8 cellular contexts compared by ENCODE assay signal in the genomic region with DNA sequence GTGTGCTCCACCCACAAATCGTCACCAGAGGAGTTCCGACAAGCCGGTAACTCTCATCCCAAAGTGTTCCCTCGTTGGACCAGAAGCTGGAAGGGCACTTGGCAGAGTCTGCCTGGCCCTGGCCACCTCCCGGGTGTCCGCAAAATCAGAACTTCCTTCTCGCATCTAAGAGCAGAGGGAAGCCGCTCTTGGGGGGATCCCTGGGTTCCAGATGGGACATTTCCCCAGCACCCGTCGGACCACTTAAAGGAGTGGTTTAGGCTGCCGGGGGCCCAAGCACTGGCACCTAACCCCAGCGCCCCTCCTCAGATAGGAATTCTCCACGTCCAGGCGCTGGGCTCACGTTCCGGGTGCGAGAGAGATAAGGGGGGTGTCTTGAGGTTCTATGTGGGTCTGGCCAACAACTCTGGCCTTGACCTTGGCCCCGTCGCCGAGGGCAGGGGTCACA. TPM values are rescaled to one million over a fixed set of nuclear protein-coding genes. Genes with fewer than 3 reads are reported as not detected.
A peak's percentile ranks its signal among the peaks of the same experiment; 100 is the strongest.
DNase-seq lines count a peak whose midpoint lies in the region; ATAC-seq and TF ChIP-seq lines count a peak whose summit lies in the region.

No MANE protein-coding gene starts in this region.

- ATAC-seq in WTC11: no peak
- ATAC-seq in GM18909 (IDR thresholded peaks at IDR 0.05; ENCODE audit: poor library complexity, unreplicated experiment): no peak

- H3K4me3 Mint-ChIP-seq in WTC11: peak overlapping the region; percentile 83

- peaks cover 20% of the 10 kb centered on the region for H3K4me1 Mint-ChIP-seq in WTC11

- H3K27ac Mint-ChIP-seq in WTC11: peak overlapping the region; percentile 97

- peak overlapping the region; percentile 38 for H3K27ac ChIP-seq in iPS-18a (ENCODE audit: low read length)
- peak overlapping the region; percentile 64 for H3K27ac ChIP-seq in stomach smooth muscle (ENCODE audit: low read length)

- H3K36me3 Mint-ChIP-seq in WTC11: no peaks in the 10 kb centered on the region

- TF ChIP-seq POLR2A in erythroblast (IDR thresholded peaks at IDR 0.05; ENCODE audit: low read length): no peak

- no peaks in the 10 kb centered on the region for H3K36me3 ChIP-seq in iPS-18a (ENCODE audit: control insufficient read depth, low read depth, low read length)
- H3K36me3 ChIP-seq in stomach smooth muscle (ENCODE audit: control insufficient read depth in 2 of 2, insufficient read depth in 2 of 2, low read length in 2 of 2): peaks cover 4% of the 10 kb centered on the region in 2 donors

- POLR2A ChIA-PET in WTC11 (lab: Charles Lee): interaction anchor here (0.5 to 1.8 kb wide), 6 partner anchors 13 to 114 kb away, joined by 3 to 10 read pairs (median 6); a partner anchor contains a TSS

- peak; percentile 73 for DNase-seq in activated CD8-positive, alpha-beta memory T cell treated with anti-CD3 and anti-CD28 coated beads for 24 hours
- no peak for DNase-seq in activated CD8-positive, alpha-beta memory T cell treated with anti-CD3 and anti-CD28 coated beads, Interleukin-2, amount 50 U/mL, for 48 hours
- no peak for DNase-seq in WTC11 (ENCODE audit: low spot score)
- DNase-seq in activated CD4-positive, alpha-beta T cell treated with anti-CD3 and anti-CD28 coated beads, Interleukin-2, amount 50 U/mL, for 48 hours: no peak
- no peak for DNase-seq in erythroblast (lab: John Stamatoyannopoulos, UW)

- peaks cover 13% of the 10 kb centered on the region for H3K27me3 Mint-ChIP-seq in WTC11 (ENCODE audit: low read depth)

- no peak for TF ChIP-seq CTCF in WTC11 (IDR thresholded peaks at IDR 0.05)

- H3K9me3 ChIP-seq in iPS-18a (ENCODE audit: control insufficient read depth, low read depth, low read length): no peaks in the 10 kb centered on the region
- no peaks in the 10 kb centered on the region for H3K9me3 ChIP-seq in stomach smooth muscle (ENCODE audit: control insufficient read depth in 2 of 2, low read length in 2 of 2)

- peak overlapping the region; percentile 78 for H3K4me3 ChIP-seq in iPS-18a (ENCODE audit: low read length)
- peak overlapping the region; percentile 67 to 88 for H3K4me3 ChIP-seq in stomach smooth muscle (ENCODE audit: low read length in 2 of 2)

- CTCF ChIA-PET in WTC11 (lab: Charles Lee): interaction anchor here (0.6 to 5.0 kb wide), 23 partner anchors 9 to 1242 kb away, joined by 3 to 70 read pairs (median 6); a partner anchor contains a TSS

- peak overlapping the region; percentile 73 for H3K9ac ChIP-seq in iPS-18a (ENCODE audit: low read length)
- H3K9ac ChIP-seq in stomach smooth muscle (ENCODE audit: low read length in 2 of 2): peak overlapping the region; percentile 21 to 67

- no peaks in the 10 kb centered on the region for H3K9me3 Mint-ChIP-seq in WTC11

- peaks cover 13% of the 10 kb centered on the region for H3K4me1 ChIP-seq in iPS-18a (ENCODE audit: control insufficient read depth, low read depth, low read length)
- H3K4me1 ChIP-seq in stomach smooth muscle (ENCODE audit: control insufficient read depth, insufficient read depth, low read length): peaks cover 34% of the 10 kb centered on the region

- H3K27me3 ChIP-seq in iPS-18a (ENCODE audit: control insufficient read depth, insufficient read depth, low read length): no peaks in the 10 kb centered on the region
- no peaks in the 10 kb centered on the region for H3K27me3 ChIP-seq in stomach smooth muscle (ENCODE audit: control insufficient read depth in 1 of 2, insufficient read depth in 2 of 2, low read length in 2 of 2)

TF ChIP-seq in WTC11, 78 proteins besides CTCF, POLR2A, EP300 and RAD21:
- TF ChIP-seq CREM (CRISPR knock-in tag; IDR thresholded peaks at IDR 0.05): 0 out of 2 replicates have a peak, but pooled peaks have one; percentile 63
- 0 out of 2 replicates have a peak, but pooled peaks have one; percentile 28 for TF ChIP-seq ATF1 (CRISPR knock-in tag; IDR thresholded peaks at IDR 0.05)
- TF ChIP-seq SMAD3 (CRISPR knock-in tag; IDR thresholded peaks at IDR 0.05; ENCODE audit: borderline replicate concordance): no peak
- TF ChIP-seq NFATC4 (CRISPR knock-in tag; IDR thresholded peaks at IDR 0.05): no peak

RNA-seq across cellular contexts. Expression of a gene that starts 0.9 kb away (rescaled TPM):
- total RNA-seq in WTC11 (2021): 39.4 to 46.9 TPM (median 46.3 TPM) in 3 replicates

RNA-seq across cellular contexts. Expression of a gene that starts 11.8 kb away (rescaled TPM):
- 4.1 to 7.4 TPM (median 6.5 TPM) in 3 replicates for total RNA-seq in WTC11 (2021)

RNA-seq across cellular contexts. Expression of a gene that starts 14.5 kb away (rescaled TPM):
- 3.0 to 3.6 TPM (median 3.1 TPM) in 3 replicates for total RNA-seq in WTC11 (2021)

RNA-seq across cellular contexts. Expression of a gene that starts 17.3 kb away (rescaled TPM):
- 23.2 to 24.3 TPM (median 23.7 TPM) in 3 replicates for total RNA-seq in WTC11 (2021)

RNA-seq across cellular contexts. Expression of a gene that starts 23.1 kb away (rescaled TPM):
- total RNA-seq in WTC11 (2021): 41.5 to 48.2 TPM (median 44.3 TPM) in 3 replicates
